In the genomic region with DNA sequence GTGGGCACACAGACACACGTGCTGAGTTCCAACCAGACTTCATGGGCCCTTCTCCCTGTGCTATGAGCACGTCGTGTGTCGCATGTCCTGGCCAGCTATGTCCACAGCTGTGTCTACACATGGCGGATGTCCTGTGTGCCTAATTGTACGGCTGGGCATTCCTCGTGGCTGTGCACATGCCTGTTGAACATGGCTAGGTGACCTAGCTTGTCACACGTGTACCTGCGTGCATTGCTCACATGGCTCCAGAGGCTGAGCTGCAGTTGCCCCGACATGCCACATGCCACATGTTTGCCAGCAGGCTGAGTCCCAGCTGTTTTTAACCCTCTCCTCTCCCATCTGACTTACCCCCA, we compare ENCODE assay signal across 8 cellular contexts. TPM values are rescaled to one million over a fixed set of nuclear protein-coding genes. Genes with fewer than 3 reads are reported as not detected.
DNase-seq lines count a peak whose midpoint lies in the region; ATAC-seq lines count a peak whose summit lies in the region.

No MANE protein-coding gene starts in this region.

- no peak for DNase-seq in activated T-cell treated with anti-CD3 and anti-CD28 coated beads, Interleukin-2, amount 50 U/mL, for 24 hours
- no peak for DNase-seq in activated T-cell treated with anti-CD3 and anti-CD28 coated beads, Interleukin-2, amount 50 U/mL, for 48 hours
- no peak for DNase-seq in activated CD8-positive, alpha-beta T cell treated with anti-CD3 and anti-CD28 coated beads, Interleukin-2, amount 10 ng/mL, durations not matched to agents 7 days and 5 days
- peak; percentile 70 for DNase-seq in left lobe of liver (ENCODE audit: low spot score)
- DNase-seq in NCI-H2107 (lab: John Stamatoyannopoulos, UW), result no peak
- no peak for DNase-seq in T1000 (lab: John Stamatoyannopoulos, UW)

- H3K4me3 Mint-ChIP-seq in activated T-cell treated with anti-CD3 and anti-CD28 coated beads, Interleukin-2, amount 50 U/mL, for 24 hours, result peak overlapping the region; percentile 84
- peak overlapping the region; percentile 89 for H3K4me3 Mint-ChIP-seq in activated CD8-positive, alpha-beta T cell treated with anti-CD3 and anti-CD28 coated beads, Interleukin-2, amount 10 ng/mL, durations not matched to agents 7 days and 5 days

- no peak for ATAC-seq in activated CD8-positive, alpha-beta T cell treated with anti-CD3 and anti-CD28 coated beads, Interleukin-2, amount 10 ng/mL, durations not matched to agents 7 days and 5 days
- ATAC-seq in left lobe of liver (peak; percentile 7), GM18870 (IDR thresholded peaks at IDR 0.05; ENCODE audit: unreplicated experiment) (no peak)

- peaks cover 6% of the 10 kb centered on the region for H3K36me3 Mint-ChIP-seq in activated T-cell treated with anti-CD3 and anti-CD28 coated beads, Interleukin-2, amount 50 U/mL, for 24 hours (ENCODE audit: low read depth)
- peaks cover 3% of the 10 kb centered on the region for H3K36me3 Mint-ChIP-seq in activated CD8-positive, alpha-beta T cell treated with anti-CD3 and anti-CD28 coated beads, Interleukin-2, amount 10 ng/mL, durations not matched to agents 7 days and 5 days (ENCODE audit: low read depth)

- no peaks in the 10 kb centered on the region for H3K27me3 Mint-ChIP-seq in activated T-cell treated with anti-CD3 and anti-CD28 coated beads, Interleukin-2, amount 50 U/mL, for 24 hours
- H3K27me3 Mint-ChIP-seq in activated CD8-positive, alpha-beta T cell treated with anti-CD3 and anti-CD28 coated beads, Interleukin-2, amount 10 ng/mL, durations not matched to agents 7 days and 5 days (ENCODE audit: low read depth), result no peaks in the 10 kb centered on the region

- H3K4me3 ChIP-seq in subcutaneous abdominal adipose tissue (ENCODE audit: low read depth in 1 of 5, low read length in 5 of 5), result peak overlapping the region in 4 of 5 donors; percentile 50 to 70 (median 64)

- CTCF ChIA-PET in activated CD8-positive, alpha-beta T cell treated with anti-CD3 and anti-CD28 coated beads, Interleukin-2, amount 10 ng/mL, durations not matched to agents 7 days and 5 days (lab: Charles Lee), result interaction anchor here (2.1 to 8.9 kb wide), 8 partner anchors 10 to 73 kb away, joined by 8 to 209 read pairs (median 14); a partner anchor contains a TSS

- H3K27me3 ChIP-seq in subcutaneous abdominal adipose tissue (ENCODE audit: control insufficient read depth in 5 of 5, insufficient read depth in 4 of 5, low read length in 5 of 5), result peaks cover 0 to 6% (median 6%) of the 10 kb centered on the region in 5 donors

- H3K27ac ChIP-seq in subcutaneous abdominal adipose tissue (ENCODE audit: low read depth, low read length), result no peak overlapping the region

- H3K4me1 ChIP-seq in subcutaneous abdominal adipose tissue (ENCODE audit: control insufficient read depth in 5 of 5, insufficient read depth in 5 of 5, low read length in 5 of 5), result peaks cover 2 to 19% (median 17%) of the 10 kb centered on the region in 5 donors

- H3K4me1 Mint-ChIP-seq in activated T-cell treated with anti-CD3 and anti-CD28 coated beads, Interleukin-2, amount 50 U/mL, for 24 hours (ENCODE audit: low read depth), result peaks cover 70% of the 10 kb centered on the region
- H3K4me1 Mint-ChIP-seq in activated CD8-positive, alpha-beta T cell treated with anti-CD3 and anti-CD28 coated beads, Interleukin-2, amount 10 ng/mL, durations not matched to agents 7 days and 5 days (ENCODE audit: low read depth), result peaks cover 57% of the 10 kb centered on the region

- H3K27ac Mint-ChIP-seq in activated T-cell treated with anti-CD3 and anti-CD28 coated beads, Interleukin-2, amount 50 U/mL, for 24 hours, result peak overlapping the region; percentile 92
- H3K27ac Mint-ChIP-seq in activated CD8-positive, alpha-beta T cell treated with anti-CD3 and anti-CD28 coated beads, Interleukin-2, amount 10 ng/mL, durations not matched to agents 7 days and 5 days, result peak overlapping the region; percentile 91

- POLR2A ChIA-PET in activated CD8-positive, alpha-beta T cell treated with anti-CD3 and anti-CD28 coated beads, Interleukin-2, amount 10 ng/mL, durations not matched to agents 7 days and 5 days (lab: Charles Lee), result interaction anchor here (0.6 to 3.7 kb wide), 7 partner anchors 11 to 49 kb away, joined by 3 to 33 read pairs (median 5); a partner anchor contains a TSS

- no peaks in the 10 kb centered on the region for H3K9me3 Mint-ChIP-seq in activated T-cell treated with anti-CD3 and anti-CD28 coated beads, Interleukin-2, amount 50 U/mL, for 24 hours
- no peaks in the 10 kb centered on the region for H3K9me3 Mint-ChIP-seq in activated CD8-positive, alpha-beta T cell treated with anti-CD3 and anti-CD28 coated beads, Interleukin-2, amount 10 ng/mL, durations not matched to agents 7 days and 5 days (ENCODE audit: insufficient read depth)

- no peaks in the 10 kb centered on the region for H3K36me3 ChIP-seq in subcutaneous abdominal adipose tissue (ENCODE audit: control insufficient read depth in 5 of 5, insufficient read depth in 5 of 5, low read length in 5 of 5)

- H3K9me3 ChIP-seq in subcutaneous abdominal adipose tissue (ENCODE audit: control insufficient read depth in 5 of 5, low read length in 5 of 5), result no peaks in the 10 kb centered on the region

- peak overlapping the region in 1 of 5 donors; percentile 70 for H3K9ac ChIP-seq in subcutaneous abdominal adipose tissue (ENCODE audit: low read length in 5 of 5)

RNA-seq across cellular contexts. Expression of a gene that starts 0.7 kb away (rescaled TPM):
- 10 to 100 TPM; 29.9 to 31.4 TPM for total RNA-seq in activated CD8-positive, alpha-beta T cell treated with anti-CD3 and anti-CD28 coated beads, Interleukin-2, amount 10 ng/mL, durations not matched to agents 7 days and 5 days
- total RNA-seq in left lobe of liver, result 89.5 TPM

RNA-seq across cellular contexts. Expression of a gene that starts 25.6 kb away (rescaled TPM):
- total RNA-seq in activated CD8-positive, alpha-beta T cell treated with anti-CD3 and anti-CD28 coated beads, Interleukin-2, amount 10 ng/mL, durations not matched to agents 7 days and 5 days, result 10 to 100 TPM; 37.1 to 38.8 TPM
- 15.3 TPM for total RNA-seq in left lobe of liver

RNA-seq across cellular contexts. Expression of a gene that starts 45.8 kb away (rescaled TPM):
- total RNA-seq in activated CD8-positive, alpha-beta T cell treated with anti-CD3 and anti-CD28 coated beads, Interleukin-2, amount 10 ng/mL, durations not matched to agents 7 days and 5 days, result not detected
- total RNA-seq in left lobe of liver, result 30.7 TPM

Comparison
In these comparisons a context has a peak if more than half of its experiments do, and no peak if none do; other contexts are left out.
1. RNA of a gene that starts 45.8 kb away (total RNA-seq): 30.7 TPM in left lobe of liver (single experiment); not detected in activated CD8-positive, alpha-beta T cell treated with anti-CD3 and anti-CD28 coated beads, Interleukin-2, amount 10 ng/mL, durations not matched to agents 7 days and 5 days; every median in the first group is over 10 times any median in the second.